ENCODE assay signal across 20 cellular contexts in the genomic region with DNA sequence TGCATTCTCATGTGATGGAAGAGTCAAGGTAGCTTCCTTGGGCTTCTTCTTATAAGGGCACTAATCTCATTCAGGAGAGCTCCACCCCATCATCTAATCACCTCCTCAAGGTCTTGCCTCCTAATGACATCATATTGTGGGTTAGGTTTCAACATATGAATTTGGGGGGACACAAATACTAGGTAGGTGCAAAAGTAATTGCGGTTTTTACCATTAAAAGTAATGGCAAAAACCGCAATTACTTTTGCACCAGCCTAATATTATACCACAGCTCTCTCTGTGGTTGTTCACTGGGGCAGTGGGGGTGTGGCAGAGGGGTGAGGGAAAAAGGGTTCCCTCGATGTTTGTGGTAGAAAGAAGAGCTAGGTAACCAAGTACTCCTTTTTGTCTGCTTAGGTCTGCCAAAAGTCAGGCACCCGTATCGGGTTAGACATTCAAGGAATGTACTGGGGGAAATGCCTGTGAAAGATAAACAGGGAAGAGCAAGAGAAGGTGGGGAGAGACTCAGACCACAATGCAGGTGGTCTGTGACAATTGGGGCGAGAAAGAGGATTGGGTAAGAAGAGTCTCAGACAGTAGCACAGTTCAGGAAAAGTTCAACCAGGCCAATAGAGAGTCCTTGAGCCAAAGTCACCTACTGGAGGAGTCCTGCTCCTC.
"Had no signal": no experiment of that assay in that cellular context is flagged by ENCODE, and none has a peak within 500 bp of the region (broad histone marks: within the 10 kb centered on the region; RNA-seq: fewer than 3 reads in every experiment).

No MANE protein-coding gene starts in this region.

- DNase-seq: activated CD4-positive, alpha-beta T cell treated with anti-CD3 and anti-CD28 coated beads, Interleukin-2, amount 10 ng/mL, durations not matched to agents 7 days and 5 days; activated CD8-positive, alpha-beta T cell treated with anti-CD3 and anti-CD28 coated beads, Interleukin-2, amount 10 ng/mL, durations not matched to agents 7 days and 5 days; activated naive CD4-positive, alpha-beta T cell treated with Interleukin-2 at 50 U/mL for 16 hours; activated naive CD8-positive, alpha-beta T cell treated with anti-CD3 and anti-CD28 coated beads, Interleukin-2, amount 10 ng/mL, durations not matched to agents 7 days and 5 days; activated T-cell treated with anti-CD3 and anti-CD28 coated beads, Interleukin-2, amount 50 U/mL, for 24 hours; amygdala; caudate nucleus; endodermal cell; erythroblast; heart left ventricle; nephron progenitor cell; nucleus accumbens; retina; stimulated activated CD8-positive, alpha-beta memory T cell treated with anti-CD3 and anti-CD28 coated beads, Interleukin-4, amount 100 ng/mL, for 48 hours; stimulated activated naive CD4-positive, alpha-beta T cell; T-helper 1 cell; T-helper 9 cell; uterus had no signal

- H3K4me3 ChIP-seq: heart left ventricle, tibial nerve, uterus had no signal

- ATAC-seq: activated CD4-positive, CD25-positive, alpha-beta regulatory T cell treated with anti-CD3 and anti-CD28 coated beads, Interleukin-2, amount 50 U/mL, for 24 hours; activated CD8-positive, alpha-beta T cell treated with anti-CD3 and anti-CD28 coated beads, Interleukin-2, amount 10 ng/mL, durations not matched to agents 7 days and 5 days; heart left ventricle had no signal

- H3K27ac ChIP-seq: heart left ventricle, tibial nerve, uterus had no signal
